14 cellular contexts compared by ENCODE assay signal in the genomic region with DNA sequence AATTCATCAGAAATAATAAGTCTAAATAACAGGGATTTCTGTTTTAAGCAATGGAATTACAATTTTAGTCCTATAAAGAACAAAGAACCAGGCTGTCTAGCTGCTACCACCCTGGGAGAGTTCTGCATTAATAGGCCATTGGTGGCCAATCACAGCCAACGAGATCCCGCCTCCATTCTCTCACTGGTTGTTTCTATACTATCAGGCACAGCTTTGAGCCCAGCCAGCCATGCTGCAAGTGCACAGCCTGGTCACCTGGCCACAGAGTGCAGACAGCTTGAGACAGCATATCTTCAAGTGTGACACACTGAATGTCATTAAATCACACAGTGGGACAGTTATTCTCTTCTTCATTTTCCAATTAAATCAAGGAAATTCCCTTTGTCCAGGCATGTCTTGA. TPM values are rescaled to one million over a fixed set of nuclear protein-coding genes. Genes with fewer than 3 reads are reported as not detected.
A peak's percentile ranks its signal among the peaks of the same experiment; 100 is the strongest.
DNase-seq lines count a peak whose midpoint lies in the region; ATAC-seq and TF ChIP-seq lines count a peak whose summit lies in the region.
"Had no signal": no experiment of that assay in that cellular context is flagged by ENCODE, and none has a peak within 500 bp of the region (broad histone marks: within the 10 kb centered on the region; RNA-seq: fewer than 3 reads in every experiment).

No MANE protein-coding gene starts in this region.

- intact Hi-C loops in Right ventricle myocardium superior (cut with DNase I) (no loop called here), left cardiac atrium (cut with DNase I) (no loop called here), Panc1 (cut with micrococcal nuclease; ENCODE audit: unreplicated experiment) (no loop called here), thyroid gland (cut with DNase I) (no loop called here)

- H3K27ac ChIP-seq in Panc1 (ENCODE audit: low read length) = no peak overlapping the region
- no peak overlapping the region for H3K27ac ChIP-seq in thyroid gland
- H3K27ac ChIP-seq: HL-60 had no signal

- no peak for TF ChIP-seq POLR2A in thyroid gland (IDR thresholded peaks at IDR 0.05)

- H3K9me3 ChIP-seq in Panc1 (ENCODE audit: control insufficient read depth, insufficient read depth, low read depth, low read length) = no peaks in the 10 kb centered on the region
- H3K9me3 ChIP-seq in thyroid gland = no peaks in the 10 kb centered on the region

- H3K4me3 ChIP-seq in Panc1 (ENCODE audit: low read depth in 2 of 2, low read length in 2 of 2) = no peak overlapping the region
- H3K4me3 ChIP-seq in thyroid gland (replicated peaks in 1 of 3) = no peak overlapping the region

- no TSS peak for BruUV-seq in Panc1 (replicated peaks; lab: Mats Ljungman, UMichigan)

- 88 to 89% methylated on average over 2 of the region's 2 CpGs for WGBS in thyroid gland, 2 donors

- H3K36me3 ChIP-seq in Panc1 (ENCODE audit: control insufficient read depth, insufficient read depth, low read length) (no peaks in the 10 kb centered on the region), thyroid gland (no peaks in the 10 kb centered on the region)

- no peaks in the 10 kb centered on the region for H3K27me3 ChIP-seq in Panc1 (ENCODE audit: control insufficient read depth, insufficient read depth, low read length)
- no peaks in the 10 kb centered on the region for H3K27me3 ChIP-seq in thyroid gland

- H3K4me1 ChIP-seq in Panc1 (ENCODE audit: control insufficient read depth, insufficient read depth, low read length) (no peaks in the 10 kb centered on the region), thyroid gland (no peaks in the 10 kb centered on the region)

- DNase-seq in Right ventricle myocardium superior (peak; percentile 47), left cardiac atrium (no peak), Panc1 (ENCODE audit: low read depth, low spot score) (no peak), glomerular visceral epithelial cell (ENCODE audit: extremely low spot score) (peak; percentile 47), thyroid gland (peak; percentile 41 to 44), HCEC 1CT (no peak)
- DNase-seq: CD4-positive, alpha-beta T cell; natural killer cell; NCI-H345; stimulated activated CD4-positive, alpha-beta T cell treated with anti-CD3 and anti-CD28 coated beads, Interleukin-4, amount 100 ng/mL, for 1 hour had no signal

- POLR2A ChIA-PET in Panc1 (lab: Charles Lee) = interaction anchor here (0.6 kb wide), 1 partner anchor 44 kb away, joined by 7 read pairs; no protein-coding TSS in a partner anchor

- TF ChIP-seq CTCF in Panc1 (IDR thresholded peaks at IDR 0.05) (no peak), thyroid gland (IDR thresholded peaks at IDR 0.05) (no peak)

- CTCF ChIA-PET in Panc1 (lab: Charles Lee) = no interaction called here

- in situ Hi-C loops in Panc1 (cut with HindIII; ENCODE audit: low pct_unique_long_range_greater_than_20kb, low sequenced_read_pairs) = no loop called here

- peak; percentile 73 for ATAC-seq in Right ventricle myocardium superior (ENCODE audit: poor library complexity)
- ATAC-seq in left cardiac atrium = no peak
- ATAC-seq in Panc1 = peak; percentile 75; the same call in 1 of the 2 replicates
- no peak for ATAC-seq in GM21515 (IDR thresholded peaks at IDR 0.05; ENCODE audit: unreplicated experiment)
- ATAC-seq in GM19463 (IDR thresholded peaks at IDR 0.05; ENCODE audit: unreplicated experiment) = no peak
- ATAC-seq: activated T-helper 17 cell treated with anti-CD3 and anti-CD28 coated beads, Interleukin-2, amount 50 U/mL, for 72 hours had no signal

RNA-seq across cellular contexts. Expression of a gene that starts 16.1 kb away (rescaled TPM):
- total RNA-seq in Right ventricle myocardium superior (5.8 TPM), left cardiac atrium (10 to 100 TPM in 1 of 2 donors, 1 to 10 TPM in 1; 9.5 to 10.3 TPM), Panc1 (2021; ENCODE audit: unreplicated experiment) (21.1 TPM), thyroid gland (10 to 100 TPM; 26.6 to 33.6 (median 29.2) TPM)
- polyA plus RNA-seq in Panc1 (2012; ENCODE audit: insufficient read length) = 7.8 TPM

Comparison
In these comparisons a context has a peak if more than half of its experiments do, and no peak if none do; other contexts are left out.
1. ATAC-seq: peak in Right ventricle myocardium superior (single experiment) and Panc1 (single experiment); none in left cardiac atrium (0 of 2), GM21515 (single experiment) and GM19463 (single experiment).
2. DNase-seq: peak in Right ventricle myocardium superior (single experiment), glomerular visceral epithelial cell (single experiment) and thyroid gland (2 of 2); none in left cardiac atrium (single experiment), Panc1 (single experiment) and HCEC 1CT (single experiment).